In the genomic region with DNA sequence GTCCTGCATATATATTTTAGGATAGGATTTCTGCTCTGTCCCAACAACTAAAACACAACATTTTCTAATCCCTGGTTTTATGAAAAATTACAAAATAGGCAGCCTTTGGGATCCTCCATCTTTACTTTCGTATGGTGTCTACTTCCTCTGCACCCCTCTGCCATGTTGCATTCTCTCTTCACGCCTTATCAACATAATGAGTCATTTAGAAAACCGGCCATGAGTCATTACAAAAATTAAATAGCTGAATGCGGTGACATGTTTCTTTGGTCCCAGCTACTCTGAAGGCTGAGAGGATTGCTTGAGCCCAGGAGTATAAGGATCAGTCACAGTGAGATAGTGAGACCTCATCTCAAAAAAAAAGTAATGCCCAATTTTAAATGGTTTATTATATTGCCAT, we compare ENCODE assay signal across 9 cellular contexts.
A peak's percentile ranks its signal among the peaks of the same experiment; 100 is the strongest.
DNase-seq lines count a peak whose midpoint lies in the region; ATAC-seq, FAIRE-seq and TF ChIP-seq lines count a peak whose summit lies in the region.
"Had no signal": no experiment of that assay in that cellular context is flagged by ENCODE, and none has a peak within 500 bp of the region (broad histone marks: within the 10 kb centered on the region; RNA-seq: fewer than 3 reads in every experiment).

No MANE protein-coding gene starts in this region.

- H3K27ac ChIP-seq in kidney (ENCODE audit: low read depth in 2 of 2, low read length in 2 of 2) = no peak overlapping the region
- H3K27ac ChIP-seq: BLaER1 treated with 17β-estradiol and CSF1 and Interleukin-3, amounts not matched to agents 10 nM and 100 nM had no signal

- no peak overlapping the region for H3K9ac ChIP-seq in kidney (ENCODE audit: low read length in 2 of 2)
- H3K9ac ChIP-seq: BLaER1 treated with 17β-estradiol and CSF1 and Interleukin-3, amounts not matched to agents 10 nM and 100 nM had no signal

- no peak overlapping the region for H3K4me3 ChIP-seq in GM06990 (replicated peaks; ENCODE audit: low read depth, low read length)
- H3K4me3 ChIP-seq in astrocyte of the cerebellum (ENCODE audit: low read depth, low read length) = no peak overlapping the region
- H3K4me3 ChIP-seq in kidney (ENCODE audit: low read length in 2 of 2) = no peak overlapping the region
- H3K4me3 ChIP-seq: BLaER1 treated with 17β-estradiol and CSF1 and Interleukin-3, amounts not matched to agents 10 nM and 100 nM had no signal

- in situ Hi-C loops in astrocyte of the cerebellum (cut with HindIII; ENCODE audit: low sequenced_read_pairs) = no loop called here

- H3K36me3 ChIP-seq in GM06990 (ENCODE audit: control insufficient read depth, insufficient read depth, low read length) (no peaks in the 10 kb centered on the region), kidney (ENCODE audit: control insufficient read depth in 1 of 2, insufficient read depth in 2 of 2, low read length in 2 of 2) (no peaks in the 10 kb centered on the region)
- H3K36me3 ChIP-seq: BLaER1 treated with 17β-estradiol and CSF1 and Interleukin-3, amounts not matched to agents 10 nM and 100 nM had no signal

- FAIRE-seq in kidney (lab: Jason Lieb, UNC) = no peak

- peak; percentile 53 for DNase-seq in GM06990 (ENCODE audit: extremely low read depth, insufficient read length)
- DNase-seq in astrocyte of the cerebellum (ENCODE audit: low read depth) = peak; percentile 24
- DNase-seq in kidney = no peak
- DNase-seq in activated effector memory CD4-positive, alpha-beta T cell treated with Interleukin-2 at 50 U/mL for 16 hours = no peak
- no peak for DNase-seq in SIG-M5 treated with dmso at 0.1 percent for 504 hours (lab: John Stamatoyannopoulos, UW; ENCODE audit: unreplicated experiment)
- no peak for DNase-seq in stimulated activated CD8-positive, alpha-beta memory T cell treated with anti-CD3 and anti-CD28 coated beads, Interleukin-4, amount 100 ng/mL, for 48 hours

- ATAC-seq in GM19463 (IDR thresholded peaks at IDR 0.05; ENCODE audit: unreplicated experiment) = peak; percentile 96
- ATAC-seq in HG03280 (IDR thresholded peaks at IDR 0.05; ENCODE audit: unreplicated experiment) = peak; percentile 77

- intact Hi-C loops in kidney (cut with DNase I) = no loop called here

- H3K9me3 ChIP-seq in kidney (ENCODE audit: control insufficient read depth in 1 of 2, low read length in 2 of 2) = no peaks in the 10 kb centered on the region
- H3K9me3 ChIP-seq: BLaER1 treated with 17β-estradiol and CSF1 and Interleukin-3, amounts not matched to agents 10 nM and 100 nM had no signal

- no peaks in the 10 kb centered on the region for H3K27me3 ChIP-seq in GM06990 (replicated peaks; ENCODE audit: control insufficient read depth, insufficient read depth, low read length)
- H3K27me3 ChIP-seq: BLaER1 treated with 17β-estradiol and CSF1 and Interleukin-3, amounts not matched to agents 10 nM and 100 nM had no signal

- no peak for TF ChIP-seq CTCF in GM06990 (IDR thresholded peaks at IDR 0.05; ENCODE audit: insufficient read depth, low read length, poor library complexity, severe bottlenecking)
- TF ChIP-seq CTCF in astrocyte of the cerebellum (IDR thresholded peaks at IDR 0.05; ENCODE audit: low read depth, low read length, missing control alignments) = no peak
- no peak for TF ChIP-seq CTCF in kidney (IDR thresholded peaks at IDR 0.05; ENCODE audit: borderline replicate concordance, extremely low read depth, insufficient read depth)

- H3K4me1 ChIP-seq in kidney (ENCODE audit: control insufficient read depth in 1 of 2, insufficient read depth in 1 of 2, low read depth in 1 of 2, low read length in 2 of 2) = peaks cover 0 to 2% of the 10 kb centered on the region in 2 donors

Comparison
In these comparisons a context has a peak if more than half of its experiments do, and no peak if none do; other contexts are left out.
1. DNase-seq: peak in GM06990 (single experiment) and astrocyte of the cerebellum (single experiment); none in kidney (single experiment), activated effector memory CD4-positive, alpha-beta T cell treated with Interleukin-2 at 50 U/mL for 16 hours (single experiment), SIG-M5 treated with dmso at 0.1 percent for 504 hours (single experiment) and stimulated activated CD8-positive, alpha-beta memory T cell treated with anti-CD3 and anti-CD28 coated beads, Interleukin-4, amount 100 ng/mL, for 48 hours (single experiment).